ENCODE assay signal across 29 cellular contexts in genomic region chr17:61715348-61715747, GRCh38.
"Had no signal": no experiment of that assay in that cellular context is flagged by ENCODE, and none has a peak within 500 bp of the region (broad histone marks: within the 10 kb centered on the region; RNA-seq: fewer than 3 reads in every experiment).

No MANE protein-coding gene starts in this region.

- H3K9me3 ChIP-seq: colonic mucosa, gastrocnemius medialis had no signal

- H3K27ac ChIP-seq: colonic mucosa, coronary artery, dorsolateral prefrontal cortex, epithelial cell of prostate, esophagus muscularis mucosa, esophagus squamous epithelium, foreskin keratinocyte, gastrocnemius medialis, gastroesophageal sphincter, heart left ventricle, heart right ventricle, hepatocyte had no signal

- H2AFZ ChIP-seq: hepatocyte had no signal

- H3K36me3 ChIP-seq: colonic mucosa, esophagus muscularis mucosa, esophagus squamous epithelium, gastrocnemius medialis, gastroesophageal sphincter, heart left ventricle, heart right ventricle had no signal

- H3K4me3 ChIP-seq: colonic mucosa, coronary artery, dorsolateral prefrontal cortex, esophagus muscularis mucosa, esophagus squamous epithelium, gastrocnemius medialis, gastroesophageal sphincter, heart left ventricle, heart right ventricle, hepatocyte had no signal

- FAIRE-seq: colon, endometrium, endothelial cell of umbilical vein, frontal cortex had no signal

- H3K27me3 ChIP-seq: colonic mucosa, dorsolateral prefrontal cortex, esophagus muscularis mucosa, esophagus squamous epithelium, foreskin keratinocyte, gastrocnemius medialis, gastroesophageal sphincter, heart left ventricle, heart right ventricle, hepatocyte had no signal

- H3K4me1 ChIP-seq: colonic mucosa, esophagus muscularis mucosa, esophagus squamous epithelium, foreskin keratinocyte, gastrocnemius medialis, gastroesophageal sphincter, heart left ventricle, heart right ventricle had no signal

- DNase-seq: colonic mucosa; cortex of kidney; dermis blood vessel endothelial cell; dorsolateral prefrontal cortex; effector CD4-positive, alpha-beta T cell; effector CD8-positive, alpha-beta T cell; effector memory CD4-positive, alpha-beta T cell; effector memory CD8-positive, alpha-beta T cell; endodermal cell; erythroblast; esophagus squamous epithelium; foreskin fibroblast; foreskin keratinocyte; foreskin melanocyte; gastrocnemius medialis; glutamatergic neuron; head of caudate nucleus; heart left ventricle; heart right ventricle had no signal

- H3K4me2 ChIP-seq: hepatocyte had no signal

- H3K79me2 ChIP-seq: hepatocyte had no signal

- ATAC-seq: effector memory CD8-positive, alpha-beta T cell; esophagus mucosa; foreskin keratinocyte; gastrocnemius medialis; gastroesophageal sphincter; heart left ventricle; heart right ventricle had no signal
